8 cellular contexts compared by ENCODE assay signal in the genomic region with DNA sequence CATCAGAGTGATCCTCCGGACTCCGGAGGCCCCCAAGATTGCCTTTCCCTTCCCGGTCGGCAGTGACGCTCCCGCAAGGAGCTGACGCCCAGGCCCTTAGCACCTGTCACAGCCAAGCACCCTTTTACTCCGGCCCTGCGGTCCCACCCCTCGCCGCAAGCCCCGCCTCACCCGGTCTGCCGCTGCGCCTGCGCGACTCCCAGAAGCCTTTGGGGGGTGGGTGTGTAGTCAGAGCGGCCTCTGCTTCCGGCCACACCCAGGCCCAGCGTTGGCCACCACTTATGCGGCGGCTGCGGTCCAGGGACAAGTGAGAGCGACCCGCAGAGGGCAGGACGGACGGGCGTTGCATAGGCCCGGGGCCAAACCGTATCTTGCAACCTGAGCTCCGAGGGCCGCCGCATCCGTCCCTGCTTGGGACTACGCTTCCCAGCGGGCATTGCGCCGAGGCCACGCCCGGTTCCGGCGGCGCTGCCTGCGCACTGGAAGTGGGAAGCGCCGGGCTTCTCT. TPM values are rescaled to one million over a fixed set of nuclear protein-coding genes. Genes with fewer than 3 reads are reported as not detected.
DNase-seq lines count a peak whose midpoint lies in the region; ATAC-seq and TF ChIP-seq lines count a peak whose summit lies in the region.

No MANE protein-coding gene starts in this region.

- peaks cover 22% of the 10 kb centered on the region for H3K36me3 ChIP-seq in NT2/D1 (ENCODE audit: insufficient read depth, insufficient read length, low read length)

- peaks cover 38% of the 10 kb centered on the region for H3K9me3 Mint-ChIP-seq in activated T-cell treated with anti-CD3 and anti-CD28 coated beads, Interleukin-2, amount 50 U/mL, for 4 hours

- H3K4me1 ChIP-seq in NT2/D1 (ENCODE audit: insufficient read depth, insufficient read length): no peaks in the 10 kb centered on the region

- DNase-seq in NT2/D1 (ENCODE audit: low read depth, low spot score): peak; percentile 68
- DNase-seq in activated T-cell treated with anti-CD3 and anti-CD28 coated beads, Interleukin-2, amount 50 U/mL, for 4 hours: peak; percentile 82
- DNase-seq in erythroblast (lab: John Stamatoyannopoulos, UW): peak; percentile 23 to 35
- DNase-seq in mucosa of gallbladder (ENCODE audit: low spot score): peak; percentile 92
- peak; percentile 76 to 86 for DNase-seq in stimulated activated CD8-positive, alpha-beta memory T cell treated with anti-CD3 and anti-CD28 coated beads, Interleukin-15, amount 100 ng/mL, for 48 hours (ENCODE audit: low read depth in 2 of 2)
- no peak for DNase-seq in NK-92 (lab: John Stamatoyannopoulos, UW; ENCODE audit: unreplicated experiment)

- H3K9me3 ChIP-seq in NT2/D1 (ENCODE audit: insufficient read depth, low read length): peaks cover 31% of the 10 kb centered on the region

- H3K27me3 Mint-ChIP-seq in activated T-cell treated with anti-CD3 and anti-CD28 coated beads, Interleukin-2, amount 50 U/mL, for 4 hours (ENCODE audit: low read depth): no peaks in the 10 kb centered on the region

- H3K27me3 ChIP-seq in NT2/D1 (ENCODE audit: insufficient read depth, insufficient read length): no peaks in the 10 kb centered on the region

- peak overlapping the region; percentile 88 for H3K4me3 Mint-ChIP-seq in activated T-cell treated with anti-CD3 and anti-CD28 coated beads, Interleukin-2, amount 50 U/mL, for 4 hours

- H3K4me3 ChIP-seq in NT2/D1 (ENCODE audit: insufficient read length, low read depth): peak overlapping the region; percentile 67

- ATAC-seq in GM18505 (IDR thresholded peaks at IDR 0.05; ENCODE audit: unreplicated experiment) (peak; percentile 85), HG03354 (IDR thresholded peaks at IDR 0.05; ENCODE audit: poor library complexity, severe bottlenecking, unreplicated experiment) (peak; percentile 94)
- ATAC-seq in activated T-cell treated with anti-CD3 and anti-CD28 coated beads, Interleukin-2, amount 50 U/mL, for 4 hours: peak; percentile 95 to 96

- H3K4me1 Mint-ChIP-seq in activated T-cell treated with anti-CD3 and anti-CD28 coated beads, Interleukin-2, amount 50 U/mL, for 4 hours (ENCODE audit: low read depth): peaks cover 18% of the 10 kb centered on the region

- no peak for TF ChIP-seq POLR2A in GM18505 (IDR thresholded peaks at IDR 0.05; ENCODE audit: borderline replicate concordance, extremely low read depth, insufficient read depth, insufficient read length)
- no peak for TF ChIP-seq POLR2A in erythroblast (IDR thresholded peaks at IDR 0.05; ENCODE audit: low read length)

- peak overlapping the region; percentile 81 for H3K9ac ChIP-seq in NT2/D1 (ENCODE audit: insufficient read length, low read depth)

- H3K36me3 Mint-ChIP-seq in activated T-cell treated with anti-CD3 and anti-CD28 coated beads, Interleukin-2, amount 50 U/mL, for 4 hours (ENCODE audit: insufficient read depth): peaks cover 25% of the 10 kb centered on the region

RNA-seq across cellular contexts. Expression of a gene that starts 0.4 kb away (rescaled TPM):
- total RNA-seq in activated T-cell treated with anti-CD3 and anti-CD28 coated beads, Interleukin-2, amount 50 U/mL, for 4 hours: 1 to 10 TPM; 1.1 to 2.3 (median 1.4) TPM
- 9.4 TPM for total RNA-seq in mucosa of gallbladder

RNA-seq across cellular contexts. Expression of a gene that starts 29.0 kb away (rescaled TPM):
- total RNA-seq in activated T-cell treated with anti-CD3 and anti-CD28 coated beads, Interleukin-2, amount 50 U/mL, for 4 hours: 1 to 10 TPM; 1.4 to 1.8 (median 1.7) TPM
- total RNA-seq in mucosa of gallbladder: 9.9 TPM

RNA-seq across cellular contexts. Expression of a gene that starts 30.7 kb away (rescaled TPM):
- under 1 TPM; 0.23 to 0.40 (median 0.33) TPM for total RNA-seq in activated T-cell treated with anti-CD3 and anti-CD28 coated beads, Interleukin-2, amount 50 U/mL, for 4 hours
- total RNA-seq in mucosa of gallbladder: 14.9 TPM

RNA-seq across cellular contexts. Expression of a gene that starts 56.8 kb away (rescaled TPM):
- 1 to 10 TPM; 6.3 to 7.1 (median 6.4) TPM for total RNA-seq in activated T-cell treated with anti-CD3 and anti-CD28 coated beads, Interleukin-2, amount 50 U/mL, for 4 hours
- total RNA-seq in mucosa of gallbladder: 8.1 TPM

Comparison
In these comparisons a context has a peak if more than half of its experiments do, and no peak if none do; other contexts are left out.
1. RNA of a gene that starts 30.7 kb away (total RNA-seq): 14.9 TPM in mucosa of gallbladder (single experiment); 0.23 to 0.40 TPM in activated T-cell treated with anti-CD3 and anti-CD28 coated beads, Interleukin-2, amount 50 U/mL, for 4 hours; every median in the first group is over 10 times any median in the second.
2. Peak in every context shown above with its lines, with median percentiles within 50 percentile points of each other: ATAC-seq.